Comparison of ENCODE assay signal across 10 cellular contexts in the genomic region with DNA sequence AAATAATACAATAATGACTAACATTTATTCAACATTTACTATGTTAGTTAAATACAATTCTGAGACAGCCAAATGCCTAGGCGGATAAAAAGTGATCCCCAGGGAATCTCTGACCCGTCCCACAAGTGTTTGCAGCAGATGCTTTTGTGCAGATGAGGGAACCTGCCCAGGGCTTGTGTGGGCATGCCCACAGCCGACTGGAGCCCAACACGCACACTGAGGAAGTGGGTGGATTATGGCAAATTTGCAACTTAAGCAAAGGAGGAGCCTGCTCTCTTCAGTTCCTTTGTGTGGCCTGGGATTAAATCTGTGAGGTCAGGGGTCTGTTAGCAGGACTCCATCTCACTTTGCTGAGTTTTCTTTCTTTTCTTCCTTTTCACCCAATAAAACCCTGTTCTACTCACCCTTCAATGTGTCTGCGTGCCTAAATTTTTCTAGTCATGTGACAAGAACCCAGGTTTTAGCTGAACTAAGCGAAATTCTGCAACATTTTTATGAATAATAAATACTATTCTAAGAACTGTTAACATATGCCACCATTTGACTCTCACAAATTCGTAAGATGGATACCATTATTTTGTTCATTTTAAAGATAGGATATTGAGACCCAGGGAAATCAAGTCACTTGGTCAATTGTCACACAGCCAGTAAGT.
DNase-seq lines count a peak whose midpoint lies in the region; ATAC-seq and TF ChIP-seq lines count a peak whose summit lies in the region.
"Had no signal": no experiment of that assay in that cellular context is flagged by ENCODE, and none has a peak within 500 bp of the region (broad histone marks: within the 10 kb centered on the region; RNA-seq: fewer than 3 reads in every experiment).

No MANE protein-coding gene starts in this region.

- DNase-seq in COLO829 (ENCODE audit: low spot score): peak; percentile 54
- peak; percentile 26 for DNase-seq in NCI-H345 treated with DMSO at 0.1 percent for 48 hours (lab: John Stamatoyannopoulos, UW; ENCODE audit: unreplicated experiment)
- peak; percentile 69 for DNase-seq in fibroblast of mammary gland (ENCODE audit: low read depth)
- DNase-seq in NCI-H128 (lab: John Stamatoyannopoulos, UW; ENCODE audit: unreplicated experiment): no peak
- DNase-seq in effector memory CD4-positive, alpha-beta T cell: no peak
- DNase-seq in HCEC 1CT: no peak
- no peak for DNase-seq in activated CD8-positive, alpha-beta memory T cell treated with anti-CD3 and anti-CD28 coated beads, Interleukin-2, amount 50 U/mL, for 4 hours
- DNase-seq: GF-D8, NCI-H226 had no signal

- no peaks in the 10 kb centered on the region for H3K27me3 ChIP-seq in effector memory CD4-positive, alpha-beta T cell (replicated peaks; ENCODE audit: control insufficient read depth, insufficient read depth, low read length, poor library complexity, severe bottlenecking)

- no peaks in the 10 kb centered on the region for H3K36me3 ChIP-seq in effector memory CD4-positive, alpha-beta T cell (ENCODE audit: control insufficient read depth, insufficient read depth, low read length)

- no peaks in the 10 kb centered on the region for H3K4me1 ChIP-seq in effector memory CD4-positive, alpha-beta T cell (ENCODE audit: control insufficient read depth, insufficient read depth, low read length, poor library complexity, severe bottlenecking)

- H3K9me3 ChIP-seq in effector memory CD4-positive, alpha-beta T cell (ENCODE audit: control insufficient read depth, low read length): no peaks in the 10 kb centered on the region

- peak; percentile 67 for ATAC-seq in GM21390 (IDR thresholded peaks at IDR 0.05; ENCODE audit: unreplicated experiment)

- no peak overlapping the region for H3K27ac ChIP-seq in effector memory CD4-positive, alpha-beta T cell (ENCODE audit: insufficient read depth, low read length, poor library complexity, severe bottlenecking)

- H3K4me3 ChIP-seq in fibroblast of mammary gland (ENCODE audit: control insufficient read depth, low read depth, low read length): no peak overlapping the region
- no peak overlapping the region for H3K4me3 ChIP-seq in effector memory CD4-positive, alpha-beta T cell (ENCODE audit: insufficient read depth, low read depth, low read length, poor library complexity, severe bottlenecking)

- no peak for TF ChIP-seq CTCF in fibroblast of mammary gland (conservative IDR thresholded peaks at IDR 0.05; ENCODE audit: control insufficient read depth, insufficient read depth, low read depth, low read length)

Comparison
In these comparisons a context has a peak if more than half of its experiments do, and no peak if none do; other contexts are left out.
1. DNase-seq: peak in COLO829 (single experiment), NCI-H345 treated with DMSO at 0.1 percent for 48 hours (single experiment) and fibroblast of mammary gland (single experiment); none in NCI-H128 (single experiment), effector memory CD4-positive, alpha-beta T cell (0 of 3), HCEC 1CT (single experiment) and activated CD8-positive, alpha-beta memory T cell treated with anti-CD3 and anti-CD28 coated beads, Interleukin-2, amount 50 U/mL, for 4 hours (single experiment).